Comparison of ENCODE assay signal across 1 cellular context in genomic region chr20:47165376-47165865, GRCh38.
TF ChIP-seq lines count a peak whose summit lies in the region.

No MANE protein-coding gene starts in this region.

TF ChIP-seq in HepG2, 621 proteins besides CTCF, POLR2A, EP300 and RAD21 (continued from another document and continues in another):
- TF ChIP-seq XRCC5 (optimal IDR thresholded peaks at IDR 0.05; ENCODE audit: low read length) (peak; percentile 54), ZNF510 (CRISPR knock-in tag; IDR thresholded peaks at IDR 0.05; ENCODE audit: low read depth) (no peak), ZNF501 (CRISPR knock-in tag; IDR thresholded peaks at IDR 0.05) (peak; percentile 26; the same call in 1 of the 2 replicates), ZNF382 (CRISPR knock-in tag; IDR thresholded peaks at IDR 0.05; ENCODE audit: borderline replicate concordance) (no peak), HBP1 (CRISPR knock-in tag; IDR thresholded peaks at IDR 0.05; ENCODE audit: low read depth) (no peak), KDM5A (IDR thresholded peaks at IDR 0.05; ENCODE audit: borderline replicate concordance, low read length) (no peak), STAG1 (CRISPR knock-in tag; IDR thresholded peaks at IDR 0.05) (no peak), ZMYM3 (CRISPR knock-in tag; IDR thresholded peaks at IDR 0.05) (peak; percentile 97), ZNF142 (CRISPR knock-in tag; IDR thresholded peaks at IDR 0.05) (no peak), ZNF614 (CRISPR knock-in tag; IDR thresholded peaks at IDR 0.05; ENCODE audit: borderline replicate concordance) (no peak), SKIL (CRISPR knock-in tag; IDR thresholded peaks at IDR 0.05; ENCODE audit: borderline replicate concordance) (no peak), ZNF460 (CRISPR knock-in tag; IDR thresholded peaks at IDR 0.05; ENCODE audit: borderline replicate concordance) (no peak), ISL2 (CRISPR knock-in tag; IDR thresholded peaks at IDR 0.05) (peak; percentile 57; the same call in 1 of the 2 replicates), POGK (CRISPR knock-in tag; conservative IDR thresholded peaks at IDR 0.05) (no peak), ZFP36L2 (CRISPR knock-in tag; IDR thresholded peaks at IDR 0.05) (no peak), ZBTB40 (IDR thresholded peaks at IDR 0.05) (no peak), ZBTB40 (CRISPR knock-in tag; IDR thresholded peaks at IDR 0.05) (0 out of 2 replicates have a peak, but pooled peaks have one; percentile 43), RBFOX2 (IDR thresholded peaks at IDR 0.05; ENCODE audit: low read depth, low read length) (no peak), ZNF431 (CRISPR knock-in tag; IDR thresholded peaks at IDR 0.05; ENCODE audit: borderline replicate concordance, low read depth) (peak; percentile 49; the same call in 1 of the 2 replicates), ZNF747 (CRISPR knock-in tag; IDR thresholded peaks at IDR 0.05; ENCODE audit: borderline replicate concordance) (peak; percentile 63; the same call in 1 of the 2 replicates), RORA (CRISPR knock-in tag; IDR thresholded peaks at IDR 0.05) (peak; percentile 81; the same call in 1 of the 2 replicates), RFX1 (IDR thresholded peaks at IDR 0.05) (no peak), KDM1A (CRISPR knock-in tag; IDR thresholded peaks at IDR 0.05) (no peak), HNRNPUL1 (IDR thresholded peaks at IDR 0.05; ENCODE audit: low read depth, low read length) (no peak), RBAK (CRISPR knock-in tag; IDR thresholded peaks at IDR 0.05) (peak; percentile 63; the same call in 1 of the 2 replicates), ZMAT5 (CRISPR knock-in tag; IDR thresholded peaks at IDR 0.05; ENCODE audit: borderline replicate concordance, low read depth) (no peak), ZNF740 (CRISPR knock-in tag; IDR thresholded peaks at IDR 0.05) (no peak), TMF1 (CRISPR knock-in tag; IDR thresholded peaks at IDR 0.05; ENCODE audit: low read depth) (no peak), ZNF143 (CRISPR knock-in tag; IDR thresholded peaks at IDR 0.05) (no peak), ZNF704 (CRISPR knock-in tag; IDR thresholded peaks at IDR 0.05; ENCODE audit: borderline replicate concordance) (0 out of 2 replicates have a peak, but pooled peaks have one; percentile 51), TFAP4 (IDR thresholded peaks at IDR 0.05; ENCODE audit: borderline replicate concordance, low read depth) (peak; percentile 31; the same call in 1 of the 2 replicates)
